ENCODE assay signal across 8 cellular contexts in the genomic region with DNA sequence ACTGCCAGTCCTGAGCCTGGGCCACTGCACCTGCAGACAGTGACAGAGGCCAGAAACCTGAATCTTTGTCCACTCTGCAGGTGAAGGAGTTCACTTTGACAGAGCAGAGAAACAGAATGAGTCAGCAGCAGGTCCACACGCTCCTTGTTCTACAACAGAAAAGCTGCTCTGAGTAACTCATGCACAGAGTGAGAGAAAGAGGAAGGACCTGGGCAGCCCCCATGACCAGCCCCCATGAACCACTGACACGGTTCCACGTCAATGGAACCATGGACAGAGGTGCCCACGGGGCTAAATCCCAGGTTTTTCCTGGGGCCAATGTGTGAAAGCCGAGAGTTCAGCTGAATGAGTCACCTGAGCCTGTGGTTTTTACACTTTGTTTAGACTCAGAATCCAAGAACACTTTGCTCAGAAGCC. TPM values are rescaled to one million over a fixed set of nuclear protein-coding genes. Genes with fewer than 3 reads are reported as not detected.
DNase-seq lines count a peak whose midpoint lies in the region; ATAC-seq and FAIRE-seq lines count a peak whose summit lies in the region.

No MANE protein-coding gene starts in this region.

- FAIRE-seq in GM19239 (lab: Jason Lieb, UNC), result no peak

- ATAC-seq in GM18508 (IDR thresholded peaks at IDR 0.05; ENCODE audit: insufficient read depth, unreplicated experiment) (peak; percentile 85), GM21786 (IDR thresholded peaks at IDR 0.05; ENCODE audit: unreplicated experiment) (peak; percentile 84), Right ventricle myocardium inferior (no peak)

- intact Hi-C loops in Right ventricle myocardium inferior (cut with DNase I), result no loop called here

- DNase-seq in HT-29 (ENCODE audit: low spot score), result peak; percentile 16
- DNase-seq in iris pigment epithelial cell (ENCODE audit: low read depth), result peak; percentile 74
- DNase-seq in stimulated activated CD8-positive, alpha-beta memory T cell treated with anti-CD3 and anti-CD28 coated beads, Interleukin-4, amount 100 ng/mL, for 48 hours, result no peak
- DNase-seq in NCI-H1105 (lab: John Stamatoyannopoulos, UW), result no peak
- DNase-seq in GM19239 (ENCODE audit: insufficient read length, low spot score), result no peak
- no peak for DNase-seq in Right ventricle myocardium inferior (ENCODE audit: missing footprints)

RNA-seq across cellular contexts. Expression of a gene that starts 40.8 kb away (rescaled TPM):
- total RNA-seq in HT-29 (2014; rRNA removed; shearing (Covaris generic)), result 171 and 207 TPM in 2 replicates
- total RNA-seq in Right ventricle myocardium inferior, result 31.3 TPM

Comparison
In these comparisons a context has a peak if more than half of its experiments do, and no peak if none do; other contexts are left out.
1. DNase-seq: peak in HT-29 (single experiment) and iris pigment epithelial cell (single experiment); none in stimulated activated CD8-positive, alpha-beta memory T cell treated with anti-CD3 and anti-CD28 coated beads, Interleukin-4, amount 100 ng/mL, for 48 hours (single experiment), NCI-H1105 (single experiment), GM19239 (single experiment) and Right ventricle myocardium inferior (single experiment).